ENCODE assay signal across 31 cellular contexts in the genomic region with DNA sequence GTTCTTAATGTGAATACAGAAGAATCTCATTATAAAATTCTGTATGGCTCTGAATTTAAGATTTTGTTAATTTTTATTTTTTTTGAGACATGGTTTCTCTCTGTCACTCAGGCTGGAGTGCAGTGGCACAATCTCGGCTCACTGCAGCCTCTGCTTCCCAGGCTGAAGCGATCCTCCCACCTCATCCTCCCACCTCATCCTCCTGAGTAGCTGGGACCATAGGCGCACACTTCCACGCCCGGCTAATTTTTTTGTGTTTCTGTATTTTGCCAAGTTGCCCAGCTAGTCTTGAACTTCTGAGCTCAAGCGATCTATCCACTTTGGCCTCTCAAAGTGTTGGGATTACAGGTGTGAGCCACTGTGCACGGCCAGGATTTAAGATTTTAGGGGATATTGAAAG. TPM values are rescaled to one million over a fixed set of nuclear protein-coding genes. Genes with fewer than 3 reads are reported as not detected.
"Had no signal": no experiment of that assay in that cellular context is flagged by ENCODE, and none has a peak within 500 bp of the region (broad histone marks: within the 10 kb centered on the region; RNA-seq: fewer than 3 reads in every experiment).

No MANE protein-coding gene starts in this region.

- H3K4me1 Mint-ChIP-seq: stimulated activated effector memory CD8-positive, alpha-beta T cell treated with anti-CD3 and anti-CD28 coated beads, Interleukin-12 subunit alpha, Interleukin-12 subunit beta, amount 100 ng/mL, for 72 hours; stimulated activated memory B cell treated with anti-CD40 and anti-IgM and Interleukin-4, amounts not matched to agents 10 μg/mL and 1 μg/mL and 100 μg/mL, for 72 hours; stimulated activated naive B cell treated with anti-CD40 and anti-IgM and Interleukin-4, amounts not matched to agents 10 μg/mL and 1 μg/mL and 100 μg/mL, for 72 hours; stimulated activated naive CD8-positive, alpha-beta T cell treated with anti-CD3 and anti-CD28 coated beads, Interleukin-15, amount 100 ng/mL, for 72 hours had no signal

- H3K4me1 ChIP-seq: stomach, suprapubic skin, thyroid gland, tibial artery, tibial nerve, transverse colon, upper lobe of left lung, upper lobe of right lung, uterus, vagina had no signal

- H3K27ac ChIP-seq: stomach, suprapubic skin, thoracic aorta, thyroid gland, tibial artery, tibial nerve, transverse colon, uterus, vagina had no signal

- H3K27ac Mint-ChIP-seq: stimulated activated effector memory CD8-positive, alpha-beta T cell treated with anti-CD3 and anti-CD28 coated beads, Interleukin-12 subunit alpha, Interleukin-12 subunit beta, amount 100 ng/mL, for 72 hours; stimulated activated memory B cell treated with anti-CD40 and anti-IgM and Interleukin-4, amounts not matched to agents 10 μg/mL and 1 μg/mL and 100 μg/mL, for 72 hours; stimulated activated naive B cell treated with anti-CD40 and anti-IgM and Interleukin-4, amounts not matched to agents 10 μg/mL and 1 μg/mL and 100 μg/mL, for 72 hours; stimulated activated naive CD8-positive, alpha-beta T cell treated with anti-CD3 and anti-CD28 coated beads, Interleukin-15, amount 100 ng/mL, for 72 hours; stimulated activated naive CD8-positive, alpha-beta T cell treated with anti-CD3 and anti-CD28 coated beads, Interleukin-15, Interleukin-2, amounts not matched to agents 100 ng/mL and 50 ng/mL, for 24 hours; type B pancreatic cell had no signal

- H3K4me3 Mint-ChIP-seq: stimulated activated effector memory CD8-positive, alpha-beta T cell treated with anti-CD3 and anti-CD28 coated beads, Interleukin-12 subunit alpha, Interleukin-12 subunit beta, amount 100 ng/mL, for 72 hours; stimulated activated memory B cell treated with anti-CD40 and anti-IgM and Interleukin-4, amounts not matched to agents 10 μg/mL and 1 μg/mL and 100 μg/mL, for 72 hours; stimulated activated naive B cell treated with anti-CD40 and anti-IgM and Interleukin-4, amounts not matched to agents 10 μg/mL and 1 μg/mL and 100 μg/mL, for 72 hours; stimulated activated naive CD8-positive, alpha-beta T cell treated with anti-CD3 and anti-CD28 coated beads, Interleukin-15, amount 100 ng/mL, for 72 hours; stimulated activated naive CD8-positive, alpha-beta T cell treated with anti-CD3 and anti-CD28 coated beads, Interleukin-15, Interleukin-2, amounts not matched to agents 100 ng/mL and 50 ng/mL, for 24 hours; type B pancreatic cell had no signal

- DNase-seq: stimulated activated CD4-positive, alpha-beta T cell treated with anti-CD3 and anti-CD28 coated beads, Interleukin-2, amount 100 ng/mL, for 48 hours; stimulated activated CD4-positive, alpha-beta T cell treated with anti-CD3 and anti-CD28 coated beads, Interleukin-4, amount 100 ng/mL, for 1 hour; stimulated activated CD4-positive, alpha-beta T cell treated with anti-CD3 and anti-CD28 coated beads, Interleukin-4, amount 100 ng/mL, for 24 hours; stimulated activated CD4-positive, alpha-beta T cell treated with anti-CD3 and anti-CD28 coated beads, Interleukin-4, amount 100 ng/mL, for 4 hours; stimulated activated CD8-positive, alpha-beta memory T cell treated with anti-CD3 and anti-CD28 coated beads, Interleukin-4, amount 100 ng/mL, for 48 hours; stimulated activated naive B cell treated with anti-CD40 and anti-IgM and Interleukin-4, amounts not matched to agents 10 μg/mL and 1 μg/mL and 100 μg/mL, for 72 hours; stimulated activated naive CD4-positive, alpha-beta T cell; stimulated activated naive CD4-positive, alpha-beta T cell treated with Interleukin-2 at 50 U/mL for 16 hours; stimulated activated naive CD8-positive, alpha-beta T cell treated with anti-CD3 and anti-CD28 coated beads, Interleukin-15, amount 100 ng/mL, for 72 hours; stimulated activated naive CD8-positive, alpha-beta T cell treated with anti-CD3 and anti-CD28 coated beads, Interleukin-15, Interleukin-2, amounts not matched to agents 100 U/mL and 50 U/mL, for 24 hours; stomach; substantia nigra; thyroid gland; tibial artery; transverse colon; trophoblast cell; upper lobe of left lung; upper lobe of right lung; uterus had no signal

- H3K4me3 ChIP-seq: stomach, suprapubic skin, thoracic aorta, thyroid gland, tibial artery, tibial nerve, transverse colon, upper lobe of left lung, upper lobe of right lung, uterus, vagina had no signal

- H3K36me3 Mint-ChIP-seq: stimulated activated effector memory CD8-positive, alpha-beta T cell treated with anti-CD3 and anti-CD28 coated beads, Interleukin-12 subunit alpha, Interleukin-12 subunit beta, amount 100 ng/mL, for 72 hours; stimulated activated memory B cell treated with anti-CD40 and anti-IgM and Interleukin-4, amounts not matched to agents 10 μg/mL and 1 μg/mL and 100 μg/mL, for 72 hours; type B pancreatic cell had no signal

- H3K36me3 ChIP-seq: stomach, suprapubic skin, thoracic aorta, thyroid gland, tibial artery, tibial nerve, transverse colon, upper lobe of left lung, upper lobe of right lung, uterus, vagina had no signal

- H3K9me3 ChIP-seq: stomach, suprapubic skin, thoracic aorta, thyroid gland, tibial artery, tibial nerve, transverse colon, upper lobe of left lung, upper lobe of right lung, uterus, vagina had no signal

- H3K27me3 ChIP-seq: stomach, suprapubic skin, thyroid gland, tibial artery, tibial nerve, transverse colon, upper lobe of left lung, upper lobe of right lung, uterus, vagina had no signal

- H3K9me3 Mint-ChIP-seq: stimulated activated effector memory CD8-positive, alpha-beta T cell treated with anti-CD3 and anti-CD28 coated beads, Interleukin-12 subunit alpha, Interleukin-12 subunit beta, amount 100 ng/mL, for 72 hours; stimulated activated naive CD8-positive, alpha-beta T cell treated with anti-CD3 and anti-CD28 coated beads, Interleukin-15, amount 100 ng/mL, for 72 hours; type B pancreatic cell had no signal

RNA-seq across cellular contexts. Expression of a gene that starts 14.3 kb away (rescaled TPM):
- total RNA-seq: stomach, subcutaneous adipose tissue, suprapubic skin, temporal lobe, thoracic aorta, thyroid gland, tibial nerve, transverse colon, ureter, urinary bladder had no signal
- polyA plus RNA-seq: stomach had no signal

RNA-seq across cellular contexts. Expression of a gene that starts 17.5 kb away (rescaled TPM):
- total RNA-seq: stomach, suprapubic skin, temporal lobe, thoracic aorta, thyroid gland, transverse colon, upper lobe of right lung, ureter, urinary bladder had no signal
- polyA plus RNA-seq: stomach had no signal
